In genomic region chr2:111057045-111057444, GRCh38 we compare ENCODE assay signal across 15 cellular contexts.
"Had no signal": no experiment of that assay in that cellular context is flagged by ENCODE, and none has a peak within 500 bp of the region (broad histone marks: within the 10 kb centered on the region; RNA-seq: fewer than 3 reads in every experiment).

No MANE protein-coding gene starts in this region.

- H3K27ac ChIP-seq: foreskin keratinocyte, left lung, ovary, sigmoid colon, suprapubic skin, upper lobe of left lung had no signal

- H3K4me3 Mint-ChIP-seq: activated CD4-positive, alpha-beta memory T cell treated with anti-CD3 and anti-CD28 coated beads for 36 hours; activated naive CD8-positive, alpha-beta T cell treated with anti-CD3 and anti-CD28 coated beads, Interleukin-2, amount 50 U/mL, for 24 hours; T-helper 17 cell had no signal

- H3K27ac Mint-ChIP-seq: activated CD4-positive, alpha-beta memory T cell treated with anti-CD3 and anti-CD28 coated beads for 36 hours; activated naive CD8-positive, alpha-beta T cell treated with anti-CD3 and anti-CD28 coated beads, Interleukin-2, amount 50 U/mL, for 24 hours; T-helper 17 cell had no signal

- H3K4me1 ChIP-seq: foreskin keratinocyte, left lung, sigmoid colon, suprapubic skin, upper lobe of left lung had no signal

- H3K27me3 ChIP-seq: left lung, ovary, sigmoid colon, suprapubic skin, upper lobe of left lung had no signal

- H3K4me3 ChIP-seq: left lung, ovary, sigmoid colon, suprapubic skin, upper lobe of left lung had no signal

- H3K9me3 ChIP-seq: left lung, sigmoid colon, suprapubic skin, upper lobe of left lung had no signal

- DNase-seq: activated CD4-positive, alpha-beta memory T cell treated with anti-CD3 and anti-CD28 coated beads for 36 hours; activated CD4-positive, CD25-positive, alpha-beta regulatory T cell treated with anti-CD3 and anti-CD28 coated beads, Interleukin-2, amount 50 U/mL, for 72 hours; activated CD8-positive, alpha-beta memory T cell treated with anti-CD3 and anti-CD28 coated beads, Interleukin-2, amount 50 U/mL, for 48 hours; activated naive CD4-positive, alpha-beta T cell treated with Interleukin-2 at 50 U/mL for 16 hours; activated naive CD8-positive, alpha-beta T cell treated with anti-CD3 and anti-CD28 coated beads, Interleukin-2, amount 50 U/mL, for 24 hours; foreskin keratinocyte; head of caudate nucleus; left lung; ovary; sigmoid colon; stimulated activated CD4-positive, alpha-beta T cell treated with anti-CD3 and anti-CD28 coated beads, Interleukin-2, amount 100 ng/mL, for 24 hours; stimulated activated naive CD8-positive, alpha-beta T cell treated with anti-CD3 and anti-CD28 coated beads, Interleukin-15, Interleukin-2, amounts not matched to agents 100 U/mL and 50 U/mL, for 24 hours; T-helper 17 cell had no signal

- ATAC-seq: activated naive CD8-positive, alpha-beta T cell treated with anti-CD3 and anti-CD28 coated beads, Interleukin-2, amount 50 U/mL, for 24 hours; foreskin keratinocyte; left lung; stimulated activated naive CD8-positive, alpha-beta T cell treated with anti-CD3 and anti-CD28 coated beads, Interleukin-15, Interleukin-2, amounts not matched to agents 100 U/mL and 50 U/mL, for 24 hours had no signal

- H3K36me3 ChIP-seq: left lung, ovary, sigmoid colon, suprapubic skin, upper lobe of left lung had no signal
